Comparison of ENCODE assay signal across 11 cellular contexts in genomic region chr22:20807315-20807752, GRCh38. TPM values are rescaled to one million over a fixed set of nuclear protein-coding genes. Genes with fewer than 3 reads are reported as not detected.
DNase-seq lines count a peak whose midpoint lies in the region; ATAC-seq, FAIRE-seq and TF ChIP-seq lines count a peak whose summit lies in the region.
"Had no signal": no experiment of that assay in that cellular context is flagged by ENCODE, and none has a peak within 500 bp of the region (broad histone marks: within the 10 kb centered on the region; RNA-seq: fewer than 3 reads in every experiment).

No MANE protein-coding gene starts in this region.

- no peaks in the 10 kb centered on the region for H4K20me1 ChIP-seq in keratinocyte (ENCODE audit: control insufficient read depth, extremely low read depth, insufficient read depth, low read length)

- H3K79me2 ChIP-seq in ACC112 (ENCODE audit: control insufficient read depth, insufficient read depth, low read length, unreplicated experiment) (no peaks in the 10 kb centered on the region), keratinocyte (ENCODE audit: control insufficient read depth, insufficient read depth, low read length) (no peaks in the 10 kb centered on the region)

- no peaks in the 10 kb centered on the region for H3K27me3 Mint-ChIP-seq in effector memory CD8-positive, alpha-beta T cell

- H3K4me3 ChIP-seq in ACC112 (ENCODE audit: low read depth, low read length) (no peak overlapping the region), keratinocyte (ENCODE audit: control insufficient read depth in 2 of 3, extremely low read depth in 1 of 3, insufficient read depth in 2 of 3, low read depth in 1 of 3, low read length in 3 of 3) (no peak overlapping the region), vagina (no peak overlapping the region)
- H3K4me3 ChIP-seq: sigmoid colon had no signal

- no peaks in the 10 kb centered on the region for H3K27me3 ChIP-seq in ACC112 (ENCODE audit: insufficient read depth, low read length)
- no peaks in the 10 kb centered on the region for H3K27me3 ChIP-seq in keratinocyte (ENCODE audit: control insufficient read depth, extremely low read depth, insufficient read depth, low read length)
- no peaks in the 10 kb centered on the region for H3K27me3 ChIP-seq in vagina
- H3K27me3 ChIP-seq: sigmoid colon had no signal

- ATAC-seq in HG03135 (IDR thresholded peaks at IDR 0.05; ENCODE audit: unreplicated experiment), result no peak
- no peak for ATAC-seq in effector memory CD8-positive, alpha-beta T cell (replicated peaks)

- TF ChIP-seq CTCF in keratinocyte (optimal IDR thresholded peaks at IDR 0.05 in 1 of 3, IDR thresholded peaks at IDR 0.05 in 1 of 3, conservative IDR thresholded peaks at IDR 0.05 in 1 of 3; ENCODE audit: extremely low read depth in 1 of 3, insufficient read depth in 2 of 3, low read length in 3 of 3) (no peak), vagina (IDR thresholded peaks at IDR 0.05) (no peak)

- H2AFZ ChIP-seq in ACC112 (ENCODE audit: low read length, unreplicated experiment), result no peak overlapping the region
- no peak overlapping the region for H2AFZ ChIP-seq in keratinocyte (ENCODE audit: control insufficient read depth, low read length)

- peaks cover 73% of the 10 kb centered on the region for H3K36me3 Mint-ChIP-seq in effector memory CD8-positive, alpha-beta T cell (ENCODE audit: insufficient read depth)

- H3K4me2 ChIP-seq in keratinocyte (ENCODE audit: control insufficient read depth, extremely low read depth, insufficient read depth, low read depth, low read length), result no peak overlapping the region

- no peaks in the 10 kb centered on the region for H3K9me3 Mint-ChIP-seq in effector memory CD8-positive, alpha-beta T cell

- no peaks in the 10 kb centered on the region for H3K9me1 ChIP-seq in keratinocyte (ENCODE audit: control insufficient read depth, extremely low read depth, insufficient read depth, low read length)

- peak overlapping the region; percentile 79 for H3K27ac ChIP-seq in ACC112 (ENCODE audit: low read depth, low read length)
- no peak overlapping the region for H3K27ac ChIP-seq in keratinocyte (ENCODE audit: control insufficient read depth, insufficient read depth, low read length)
- no peak overlapping the region for H3K27ac ChIP-seq in vagina
- H3K27ac ChIP-seq: sigmoid colon had no signal

- no peaks in the 10 kb centered on the region for H3K9me3 ChIP-seq in keratinocyte (ENCODE audit: control insufficient read depth, low read depth, low read length)
- no peaks in the 10 kb centered on the region for H3K9me3 ChIP-seq in vagina
- H3K9me3 ChIP-seq: sigmoid colon had no signal

- H3K4me1 Mint-ChIP-seq in effector memory CD8-positive, alpha-beta T cell (ENCODE audit: low read depth in 2 of 2), result peaks cover 0 to 4% of the 10 kb centered on the region in 2 donors

- H3K4me3 Mint-ChIP-seq in effector memory CD8-positive, alpha-beta T cell, result no peak overlapping the region

- H3K4me1 ChIP-seq in ACC112 (ENCODE audit: control insufficient read depth, insufficient read depth, low read length, unreplicated experiment) (peaks cover 22% of the 10 kb centered on the region), keratinocyte (ENCODE audit: control insufficient read depth, extremely low read depth, insufficient read depth, low read length) (peaks cover 9% of the 10 kb centered on the region), vagina (no peaks in the 10 kb centered on the region)

- peak; percentile 68 for DNase-seq in HS-27A (ENCODE audit: low read depth)
- peak; percentile 48 for DNase-seq in astrocyte of the hippocampus (ENCODE audit: low read depth, low spot score)
- peak; percentile 28 for DNase-seq in keratinocyte (ENCODE audit: low read depth, low spot score)
- no peak for DNase-seq in vagina (ENCODE audit: extremely low spot score in 2 of 2)
- DNase-seq in DMS153 treated with DMSO at 0.1 percent for 48 hours (lab: John Stamatoyannopoulos, UW; ENCODE audit: unreplicated experiment), result no peak
- no peak for DNase-seq in effector memory CD8-positive, alpha-beta T cell
- DNase-seq: sigmoid colon had no signal

- intact Hi-C loops in vagina (cut with DNase I), result no loop called here

- FAIRE-seq in keratinocyte (lab: Jason Lieb, UNC), result peak; percentile 87
- FAIRE-seq: GM19239, TTC549 had no signal

- dilution Hi-C loops in keratinocyte (cut with MboI; ENCODE audit: extremely low pct_ligation_motif_present, low sequenced_read_pairs), result no loop called here

- H3K36me3 ChIP-seq in ACC112 (ENCODE audit: insufficient read depth, low read length), result no peaks in the 10 kb centered on the region
- H3K36me3 ChIP-seq in keratinocyte (ENCODE audit: control insufficient read depth in 2 of 2, extremely low read depth in 1 of 2, insufficient read depth in 2 of 2, low read length in 2 of 2), result peaks cover 23 to 32% of the 10 kb centered on the region in 2 experiments
- H3K36me3 ChIP-seq in vagina, result peaks cover 3 to 69% of the 10 kb centered on the region in 2 donors

- no peak for TF ChIP-seq POLR2A in vagina (IDR thresholded peaks at IDR 0.05)

- H3K9ac ChIP-seq in keratinocyte (ENCODE audit: control insufficient read depth, extremely low read depth, insufficient read depth, low read length), result no peak overlapping the region

- no peak overlapping the region for H3K27ac Mint-ChIP-seq in effector memory CD8-positive, alpha-beta T cell

RNA-seq across cellular contexts. Expression of gene SERPIND1, which starts 33.4 kb away (rescaled TPM):
- not detected in 3 replicates for polyA plus RNA-seq in keratinocyte
- polyA plus RNA-seq in keratinocyte (2011; ENCODE audit: low read depth), result not detected
- polyA plus RNA-seq in keratinocyte (2011; cell fraction: cytosol; rRNA removed), result not detected in 2 replicates
- not detected in 2 replicates for polyA plus RNA-seq in keratinocyte (2011; cell fraction: nucleus; rRNA removed)
- 0.13 TPM in 1 of 2 replicates, not detected in the other for polyA plus RNA-seq in keratinocyte (2012; ENCODE audit: low replicate concordance)
- polyA minus RNA-seq in keratinocyte, result not detected in 3 replicates
- polyA minus RNA-seq in keratinocyte (2011; cell fraction: cytosol; rRNA and poly(A)+ RNA removed), result not detected
- not detected in 2 replicates for polyA minus RNA-seq in keratinocyte (2011; cell fraction: nucleus; rRNA and poly(A)+ RNA removed)
- total RNA-seq in vagina, result not detected
- total RNA-seq: sigmoid colon had no signal

RNA-seq across cellular contexts. Expression of gene PI4KA, which starts 51.3 kb away (rescaled TPM):
- 12.2 to 15.9 TPM (median 13.6 TPM) in 3 replicates for polyA plus RNA-seq in keratinocyte
- 20.8 TPM for polyA plus RNA-seq in keratinocyte (2011; ENCODE audit: low read depth)
- 11.6 and 13.6 TPM in 2 replicates for polyA plus RNA-seq in keratinocyte (2011; cell fraction: cytosol; rRNA removed)
- polyA plus RNA-seq in keratinocyte (2011; cell fraction: nucleus; rRNA removed), result 34.5 and 39.8 TPM in 2 replicates
- 19.4 and 22.0 TPM in 2 replicates for polyA plus RNA-seq in keratinocyte (2012; ENCODE audit: low replicate concordance)
- 35.4 to 87.8 TPM (median 35.7 TPM) in 3 replicates for polyA minus RNA-seq in keratinocyte
- polyA minus RNA-seq in keratinocyte (2011; cell fraction: cytosol; rRNA and poly(A)+ RNA removed), result 25.3 TPM
- 36.2 and 40.2 TPM in 2 replicates for polyA minus RNA-seq in keratinocyte (2011; cell fraction: nucleus; rRNA and poly(A)+ RNA removed)
- total RNA-seq in vagina, result 135 TPM

RNA-seq across cellular contexts. Expression of gene SNAP29, which starts 51.5 kb away (rescaled TPM):
- 30.2 to 36.5 TPM (median 31.6 TPM) in 3 replicates for polyA plus RNA-seq in keratinocyte
- polyA plus RNA-seq in keratinocyte (2011; ENCODE audit: low read depth), result 155 TPM
- 28.8 and 37.3 TPM in 2 replicates for polyA plus RNA-seq in keratinocyte (2011; cell fraction: cytosol; rRNA removed)
- 13.6 and 14.3 TPM in 2 replicates for polyA plus RNA-seq in keratinocyte (2011; cell fraction: nucleus; rRNA removed)
- 27.3 and 30.7 TPM in 2 replicates for polyA plus RNA-seq in keratinocyte (2012; ENCODE audit: low replicate concordance)
- polyA minus RNA-seq in keratinocyte, result 7.7 to 22.8 TPM (median 11.6 TPM) in 3 replicates
- 8.8 TPM for polyA minus RNA-seq in keratinocyte (2011; cell fraction: cytosol; rRNA and poly(A)+ RNA removed)
- 3.4 and 6.8 TPM in 2 replicates for polyA minus RNA-seq in keratinocyte (2011; cell fraction: nucleus; rRNA and poly(A)+ RNA removed)
- total RNA-seq in vagina, result 18.9 TPM

Comparison
In these comparisons a context has a peak if more than half of its experiments do, and no peak if none do; other contexts are left out.
1. DNase-seq: peak in HS-27A (single experiment), astrocyte of the hippocampus (single experiment) and keratinocyte (single experiment); none in vagina (0 of 2), DMS153 treated with DMSO at 0.1 percent for 48 hours (single experiment) and effector memory CD8-positive, alpha-beta T cell (0 of 3).